Comparison of ENCODE assay signal across 1 cellular context in the genomic region with DNA sequence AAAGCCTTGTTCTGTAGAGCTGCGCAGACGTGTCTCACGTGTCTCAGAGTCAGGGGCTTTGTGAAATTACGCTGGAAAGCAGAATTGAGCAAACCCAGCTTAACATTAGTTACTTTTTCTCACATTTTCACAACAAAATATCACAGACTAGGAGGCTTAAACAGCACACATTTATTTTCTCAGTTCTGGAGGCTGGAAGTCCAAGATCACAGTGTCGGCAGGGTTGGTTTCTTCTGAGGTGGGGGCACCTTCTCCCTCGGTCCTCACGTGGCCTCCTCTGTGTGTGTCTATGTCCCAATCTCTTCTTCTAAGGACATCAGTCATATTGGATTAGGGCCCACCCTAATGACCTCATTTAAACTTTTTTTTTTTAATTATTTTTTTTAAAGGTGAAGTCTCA.
TF ChIP-seq lines count a peak whose summit lies in the region.

No MANE protein-coding gene starts in this region.

TF ChIP-seq in GM23338, 12 proteins besides CTCF, POLR2A, EP300 and RAD21 (continued from another document):
- TF ChIP-seq ZNF462 (CRISPR knock-in tag; IDR thresholded peaks at IDR 0.05) (no peak), CREB1 (CRISPR knock-in tag; IDR thresholded peaks at IDR 0.05; ENCODE audit: low read depth) (no peak), STAT1 (IDR thresholded peaks at IDR 0.05; ENCODE audit: unreplicated experiment) (no peak), NANOG (IDR thresholded peaks at IDR 0.05; ENCODE audit: borderline replicate concordance) (no peak), POLR2AphosphoS5 (IDR thresholded peaks at IDR 0.05; ENCODE audit: low read depth) (no peak), ZNF114 (CRISPR knock-in tag; IDR thresholded peaks at IDR 0.05) (no peak), JUNB (IDR thresholded peaks at IDR 0.05; ENCODE audit: unreplicated experiment) (no peak), EZH2phosphoT487 (IDR thresholded peaks at IDR 0.05; ENCODE audit: unreplicated experiment) (no peak)
- TF ChIP-seq, protein P1, sequence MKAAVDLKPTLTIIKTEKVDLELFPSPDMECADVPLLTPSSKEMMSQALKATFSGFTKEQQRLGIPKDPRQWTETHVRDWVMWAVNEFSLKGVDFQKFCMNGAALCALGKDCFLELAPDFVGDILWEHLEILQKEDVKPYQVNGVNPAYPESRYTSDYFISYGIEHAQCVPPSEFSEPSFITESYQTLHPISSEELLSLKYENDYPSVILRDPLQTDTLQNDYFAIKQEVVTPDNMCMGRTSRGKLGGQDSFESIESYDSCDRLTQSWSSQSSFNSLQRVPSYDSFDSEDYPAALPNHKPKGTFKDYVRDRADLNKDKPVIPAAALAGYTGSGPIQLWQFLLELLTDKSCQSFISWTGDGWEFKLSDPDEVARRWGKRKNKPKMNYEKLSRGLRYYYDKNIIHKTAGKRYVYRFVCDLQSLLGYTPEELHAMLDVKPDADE (IDR thresholded peaks at IDR 0.05) = no peak
